ENCODE assay signal across 26 cellular contexts in genomic region chr10:73655990-73656298, GRCh38. TPM values are rescaled to one million over a fixed set of nuclear protein-coding genes. Genes with fewer than 3 reads are reported as not detected.
DNase-seq lines count a peak whose midpoint lies in the region; ATAC-seq, FAIRE-seq and TF ChIP-seq lines count a peak whose summit lies in the region.
"Had no signal": no experiment of that assay in that cellular context is flagged by ENCODE, and none has a peak within 500 bp of the region (broad histone marks: within the 10 kb centered on the region; RNA-seq: fewer than 3 reads in every experiment).

Gene SYNPO2L (minus strand): TSS chr10:73656029. CDS start chr10:73655922, 107 bp downstream.

- peaks cover 31 to 58% (median 52%) of the 10 kb centered on the region in 10 experiments for H3K4me1 ChIP-seq in BLaER1 treated with 17β-estradiol and CSF1 and Interleukin-3, amounts not matched to agents 10 nM and 100 nM
- peaks cover 14% of the 10 kb centered on the region for H3K4me1 ChIP-seq in astrocyte (ENCODE audit: insufficient read depth, low read length)
- H3K4me1 ChIP-seq in heart left ventricle = peaks cover 0 to 60% (median 17%) of the 10 kb centered on the region in 12 donors
- H3K4me1 ChIP-seq in osteoblast (ENCODE audit: insufficient read depth, low read length) = peaks cover 6% of the 10 kb centered on the region
- H3K4me1 ChIP-seq in body of pancreas = no peaks in the 10 kb centered on the region
- H3K4me1 ChIP-seq: pancreas, Peyer's patch had no signal

- no peak within 1 kb of the TSS for H2AFZ ChIP-seq in astrocyte (ENCODE audit: low read depth, low read length)
- H2AFZ ChIP-seq in osteoblast (ENCODE audit: low read length) = no peak within 1 kb of the TSS

- H3K9ac ChIP-seq in BLaER1 treated with 17β-estradiol and CSF1 and Interleukin-3, amounts not matched to agents 10 nM and 100 nM = peak within 1 kb of the TSS in 8 of 11 experiments; percentile 13 to 41 (median 27); a peak in 8 of 22 replicates
- no peak within 1 kb of the TSS for H3K9ac ChIP-seq in astrocyte (ENCODE audit: low read length)
- H3K9ac ChIP-seq: SK-N-SH had no signal

- TF ChIP-seq POLR2A in heart left ventricle (IDR thresholded peaks at IDR 0.05) = peak; percentile 80 to 84
- no peak for TF ChIP-seq POLR2A in body of pancreas (IDR thresholded peaks at IDR 0.05)

- no peak for TF ChIP-seq CTCF in astrocyte (IDR thresholded peaks at IDR 0.05; ENCODE audit: insufficient read depth, low read depth, low read length)
- no peak for TF ChIP-seq CTCF in heart left ventricle (IDR thresholded peaks at IDR 0.05)
- no peak for TF ChIP-seq CTCF in osteoblast (IDR thresholded peaks at IDR 0.05; ENCODE audit: extremely low read depth, low read depth, low read length)
- TF ChIP-seq CTCF in body of pancreas (IDR thresholded peaks at IDR 0.05) = no peak

- H3K79me2 ChIP-seq in astrocyte (ENCODE audit: insufficient read depth, low read length) = no peaks in the 10 kb centered on the region
- no peaks in the 10 kb centered on the region for H3K79me2 ChIP-seq in osteoblast (ENCODE audit: insufficient read depth, low read length)

- peak within 1 kb of the TSS; percentile 72 to 96 (median 91) for H3K4me2 ChIP-seq in BLaER1 treated with 17β-estradiol and CSF1 and Interleukin-3, amounts not matched to agents 10 nM and 100 nM
- H3K4me2 ChIP-seq in astrocyte (ENCODE audit: low read length) (no peak within 1 kb of the TSS), osteoblast (ENCODE audit: insufficient read depth, low read length) (no peak within 1 kb of the TSS)
- H3K4me2 ChIP-seq: SK-N-SH had no signal

- H3K27ac Mint-ChIP-seq in astrocyte (ENCODE audit: unreplicated experiment) = peak within 1 kb of the TSS; percentile 84
- H3K27ac Mint-ChIP-seq: activated CD8-positive, alpha-beta T cell treated with anti-CD3 and anti-CD28 coated beads, Interleukin-2, amount 10 ng/mL, durations not matched to agents 7 days and 5 days; activated T-cell treated with anti-CD3 and anti-CD28 coated beads, Interleukin-2, amount 50 U/mL, for 72 hours; CD4-positive, alpha-beta T cell had no signal

- H3K27me3 ChIP-seq in BLaER1 treated with 17β-estradiol and CSF1 and Interleukin-3, amounts not matched to agents 10 nM and 100 nM = no peaks in the 10 kb centered on the region
- H3K27me3 ChIP-seq in astrocyte (ENCODE audit: insufficient read depth, low read length) (no peaks in the 10 kb centered on the region), heart left ventricle (no peaks in the 10 kb centered on the region), osteoblast (ENCODE audit: insufficient read depth, low read length) (no peaks in the 10 kb centered on the region), body of pancreas (no peaks in the 10 kb centered on the region)
- H3K27me3 ChIP-seq: pancreas, Peyer's patch had no signal

- H3K36me3 Mint-ChIP-seq in astrocyte (ENCODE audit: low read depth, unreplicated experiment) = no peaks in the 10 kb centered on the region
- H3K36me3 Mint-ChIP-seq: IgD-negative memory B cell had no signal

- FAIRE-seq in astrocyte (lab: Jason Lieb, UNC) = no peak
- FAIRE-seq: GM12892, pancreas had no signal

- intact Hi-C loops in heart left ventricle (cut with DNase I) (loop anchor here in 2 of 10 donors (10.0 kb wide), 2 partner anchors 79 to 89 kb away; partner anchors contain the start of gene SEC24C (in 1 of the 2)), body of pancreas (cut with DNase I) (no loop called here)

- H3K27ac ChIP-seq in BLaER1 treated with 17β-estradiol and CSF1 and Interleukin-3, amounts not matched to agents 10 nM and 100 nM = peak within 1 kb of the TSS in 6 of 11 experiments; percentile 39 to 60 (median 46); a peak in 10 of 22 replicates
- H3K27ac ChIP-seq in astrocyte (ENCODE audit: low read depth, low read length) (no peak within 1 kb of the TSS), heart left ventricle (peak within 1 kb of the TSS; percentile 72 to 99 (median 92)), osteoblast (ENCODE audit: low read depth, low read length) (no peak within 1 kb of the TSS), body of pancreas (no peak within 1 kb of the TSS)
- H3K27ac ChIP-seq: pancreas, Peyer's patch, skin epidermis had no signal

- H3K4me3 Mint-ChIP-seq in astrocyte (ENCODE audit: unreplicated experiment) = no peak within 1 kb of the TSS
- H3K4me3 Mint-ChIP-seq: activated CD8-positive, alpha-beta T cell treated with anti-CD3 and anti-CD28 coated beads, Interleukin-2, amount 10 ng/mL, durations not matched to agents 7 days and 5 days; activated T-cell treated with anti-CD3 and anti-CD28 coated beads, Interleukin-2, amount 50 U/mL, for 72 hours; CD4-positive, alpha-beta T cell; IgD-negative memory B cell had no signal

- H3K9me3 ChIP-seq in BLaER1 treated with 17β-estradiol and CSF1 and Interleukin-3, amounts not matched to agents 10 nM and 100 nM (replicated peaks in 1 of 11) = no peaks in the 10 kb centered on the region
- H3K9me3 ChIP-seq in astrocyte (ENCODE audit: insufficient read depth, low read depth, low read length) (no peaks in the 10 kb centered on the region), heart left ventricle (no peaks in the 10 kb centered on the region), osteoblast (ENCODE audit: low read depth, low read length) (no peaks in the 10 kb centered on the region), body of pancreas (no peaks in the 10 kb centered on the region)
- H3K9me3 ChIP-seq: pancreas, Peyer's patch, SK-N-SH had no signal

- no peaks in the 10 kb centered on the region for H3K27me3 Mint-ChIP-seq in astrocyte (ENCODE audit: low read depth, unreplicated experiment)
- H3K27me3 Mint-ChIP-seq: CD4-positive, alpha-beta T cell had no signal

- no peaks in the 10 kb centered on the region; a peak in 1 of 22 replicates for H4K20me1 ChIP-seq in BLaER1 treated with 17β-estradiol and CSF1 and Interleukin-3, amounts not matched to agents 10 nM and 100 nM
- H4K20me1 ChIP-seq in astrocyte (ENCODE audit: insufficient read depth, low read length) = no peaks in the 10 kb centered on the region
- H4K20me1 ChIP-seq in osteoblast (ENCODE audit: insufficient read depth, low read length) = no peaks in the 10 kb centered on the region

- H3K36me3 ChIP-seq in BLaER1 treated with 17β-estradiol and CSF1 and Interleukin-3, amounts not matched to agents 10 nM and 100 nM = no peaks in the 10 kb centered on the region
- no peaks in the 10 kb centered on the region for H3K36me3 ChIP-seq in astrocyte (ENCODE audit: insufficient read depth, low read length)
- peaks cover 0 to 5% (median 0%) of the 10 kb centered on the region in 9 donors for H3K36me3 ChIP-seq in heart left ventricle
- H3K36me3 ChIP-seq in osteoblast (ENCODE audit: insufficient read depth, low read length) = no peaks in the 10 kb centered on the region
- no peaks in the 10 kb centered on the region for H3K36me3 ChIP-seq in body of pancreas (replicated peaks in 1 of 2; ENCODE audit: insufficient read depth in 1 of 2, low read depth in 2 of 2)
- H3K36me3 ChIP-seq: pancreas, Peyer's patch had no signal

- H3K4me3 ChIP-seq in BLaER1 treated with 17β-estradiol and CSF1 and Interleukin-3, amounts not matched to agents 10 nM and 100 nM = peak within 1 kb of the TSS in 4 of 10 experiments; percentile 5 to 44 (median 31); a peak in 5 of 20 replicates
- H3K4me3 ChIP-seq in astrocyte (ENCODE audit: insufficient read depth, low read depth, low read length) (no peak within 1 kb of the TSS), heart left ventricle (peak within 1 kb of the TSS; percentile 23 to 70 (median 54)), osteoblast (ENCODE audit: insufficient read depth, low read length) (no peak within 1 kb of the TSS), body of pancreas (no peak within 1 kb of the TSS)
- H3K4me3 ChIP-seq: pancreas, Peyer's patch, skin epidermis had no signal

- H3K9me3 Mint-ChIP-seq in astrocyte (ENCODE audit: unreplicated experiment) = no peaks in the 10 kb centered on the region
- H3K9me3 Mint-ChIP-seq: activated T-cell treated with anti-CD3 and anti-CD28 coated beads, Interleukin-2, amount 50 U/mL, for 72 hours; CD4-positive, alpha-beta T cell; IgD-negative memory B cell had no signal

- peak; percentile 80 to 86 (median 82) for ATAC-seq in heart left ventricle
- ATAC-seq in body of pancreas = no peak
- ATAC-seq in GM18858 (IDR thresholded peaks at IDR 0.05; ENCODE audit: unreplicated experiment) = no peak
- no peak for ATAC-seq in GM19397 (IDR thresholded peaks at IDR 0.05; ENCODE audit: unreplicated experiment)
- ATAC-seq: activated CD8-positive, alpha-beta T cell treated with anti-CD3 and anti-CD28 coated beads, Interleukin-2, amount 10 ng/mL, durations not matched to agents 7 days and 5 days; activated T-cell treated with anti-CD3 and anti-CD28 coated beads, Interleukin-2, amount 50 U/mL, for 72 hours; HCT116; pancreas had no signal

- no peak for DNase-seq in astrocyte (ENCODE audit: low read depth)
- DNase-seq in heart left ventricle = peak in 4 of 5 donors; percentile 73 to 85 (median 82)
- peak; percentile 65 for DNase-seq in osteoblast (ENCODE audit: insufficient read length, low spot score, missing footprints)
- DNase-seq in cerebellar nuclear complex (lab: John Stamatoyannopoulos, UW) = no peak
- no peak for DNase-seq in body of pancreas
- DNase-seq: activated CD4-positive, CD25-positive, alpha-beta regulatory T cell; activated CD8-positive, alpha-beta T cell treated with anti-CD3 and anti-CD28 coated beads, Interleukin-2, amount 10 ng/mL, durations not matched to agents 7 days and 5 days; activated T-cell treated with anti-CD3 and anti-CD28 coated beads, Interleukin-2, amount 50 U/mL, for 72 hours; CD4-positive, alpha-beta T cell; central memory CD4-positive, alpha-beta T cell; effector CD4-positive, alpha-beta T cell; GF-D8; NCI-H2029 treated with DMSO at 0.1 percent for 48 hours; NCI-H446; pancreas; SK-N-SH; stimulated activated CD4-positive, alpha-beta T cell treated with anti-CD3 and anti-CD28 coated beads, Interleukin-2, amount 100 ng/mL, for 48 hours had no signal

- H3K4me1 Mint-ChIP-seq in astrocyte (ENCODE audit: low read depth, unreplicated experiment) = peaks cover 31% of the 10 kb centered on the region

- 24 to 40% (median 32%) methylated on average over 5 of the region's 5 CpGs for WGBS in heart left ventricle, 4 donors
- 76 to 90% methylated on average over 5 of the region's 5 CpGs for WGBS in body of pancreas, 2 donors

RNA-seq across cellular contexts. Expression of gene SYNPO2L, which starts in this region (rescaled TPM):
- total RNA-seq in astrocyte (1.0 and 1.2 TPM in 2 replicates), heart left ventricle (100 to 1,000 TPM; 129 to 649 (median 387) TPM), osteoblast (under 0.01 TPM in 1 of 2 replicates, not detected in the other), body of pancreas (not detected)
- 100 to 1,000 TPM in 1 of 2 donors, 10 to 100 TPM in 1; 77.8 to 246 TPM for polyA plus RNA-seq in heart left ventricle
- total RNA-seq: activated T-cell treated with anti-CD3 and anti-CD28 coated beads, Interleukin-2, amount 50 U/mL, for 72 hours; CD4-positive, alpha-beta T cell; lower leg skin; Peyer's patch had no signal
- polyA plus RNA-seq: IgD-negative memory B cell had no signal

Comparison
In these comparisons a context has a peak if more than half of its experiments do, and no peak if none do; other contexts are left out.
1. RNA of gene SYNPO2L (total RNA-seq): 129 to 649 TPM in heart left ventricle; 1.0 to 1.2 TPM in astrocyte, under 0.01 TPM in osteoblast and not detected in body of pancreas; every median in the first group is over 10 times any median in the second.
2. Peak in DNase-seq in osteoblast; RNA of the gene not detected or under 1 TPM.
3. H3K27ac ChIP-seq: peak in BLaER1 treated with 17β-estradiol and CSF1 and Interleukin-3, amounts not matched to agents 10 nM and 100 nM (6 of 11) and heart left ventricle (12 of 12); none in astrocyte (single experiment), osteoblast (single experiment) and body of pancreas (0 of 4).
4. H3K4me2 ChIP-seq: peak in BLaER1 treated with 17β-estradiol and CSF1 and Interleukin-3, amounts not matched to agents 10 nM and 100 nM (11 of 11); none in astrocyte (single experiment) and osteoblast (single experiment).
5. H3K4me3 ChIP-seq: peak in heart left ventricle (12 of 12); none in astrocyte (single experiment), osteoblast (single experiment) and body of pancreas (0 of 2).
6. DNase-seq: peak in heart left ventricle (4 of 5); none in astrocyte (single experiment), cerebellar nuclear complex (0 of 2) and body of pancreas (0 of 4).
7. ATAC-seq: peak in heart left ventricle (4 of 4); none in body of pancreas (single experiment), GM18858 (single experiment) and GM19397 (single experiment).
8. POLR2A ChIP-seq: peak in heart left ventricle (2 of 2); none in body of pancreas (0 of 3).